In the genomic region with DNA sequence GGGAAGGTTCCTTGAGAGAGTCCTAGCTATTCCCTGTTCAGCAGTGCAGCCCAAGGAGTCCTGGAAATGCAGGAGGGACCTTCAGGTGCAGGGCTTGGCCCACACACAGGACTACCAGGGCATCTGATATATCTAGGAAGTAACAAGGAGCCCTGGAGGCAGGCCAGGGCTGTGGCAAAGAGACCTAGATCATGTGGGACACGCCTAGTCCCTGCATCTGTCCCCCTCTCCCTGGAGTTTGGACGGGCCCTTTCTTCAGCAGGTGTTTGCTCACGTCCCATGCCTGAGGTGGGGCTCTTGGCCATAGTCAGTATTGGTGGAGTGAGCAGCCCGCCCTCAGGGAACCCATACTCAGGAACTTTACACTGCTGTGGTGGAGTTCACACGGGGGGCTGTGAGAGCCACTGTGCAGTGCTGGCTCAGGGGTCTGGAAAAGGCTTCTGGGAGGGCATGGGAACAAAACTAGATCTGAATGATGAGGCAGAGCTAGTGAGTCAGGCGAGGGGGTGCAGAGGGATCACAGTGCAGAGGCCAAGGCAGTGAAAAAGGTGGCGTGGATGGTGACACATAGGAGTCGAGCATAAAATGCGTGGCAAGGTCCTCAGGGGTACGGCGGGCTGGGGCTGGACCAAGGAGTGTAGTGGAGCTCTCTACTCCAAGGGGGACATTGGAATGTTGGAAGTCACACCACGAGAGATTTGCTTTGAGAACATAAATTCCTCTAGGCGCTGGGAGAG, we compare ENCODE assay signal across 1 cellular context.
TF ChIP-seq lines count a peak whose summit lies in the region.

No MANE protein-coding gene starts in this region.

TF ChIP-seq in K562, 482 proteins besides CTCF, POLR2A, EP300 and RAD21:
- no peak for TF ChIP-seq U2AF1 (optimal IDR thresholded peaks at IDR 0.05; ENCODE audit: low read depth, low read length)
- no peak for TF ChIP-seq YBX1 (IDR thresholded peaks at IDR 0.05)
- TF ChIP-seq POLR2B (IDR thresholded peaks at IDR 0.05; ENCODE audit: low read depth, partially characterized antibody): no peak
- 0 out of 2 replicates have a peak, but pooled peaks have one; percentile 16 for TF ChIP-seq RBFOX2 (IDR thresholded peaks at IDR 0.05; ENCODE audit: low read depth, low read length)
- no peak for TF ChIP-seq ZBTB7A (IDR thresholded peaks at IDR 0.05; ENCODE audit: borderline replicate concordance, control insufficient read depth, low read depth, low read length)
- no peak for TF ChIP-seq DDX20 (tag; IDR thresholded peaks at IDR 0.05; ENCODE audit: low read depth)
- TF ChIP-seq KAT8 (IDR thresholded peaks at IDR 0.05; ENCODE audit: low read depth): no peak
- no peak for TF ChIP-seq BHLHE40 (IDR thresholded peaks at IDR 0.05; ENCODE audit: low read length)
